Comparison of ENCODE assay signal across 1 cellular context in genomic region chr14:22822619-22823551, GRCh38.
TF ChIP-seq lines count a peak whose summit lies in the region.

No MANE protein-coding gene starts in this region.

TF ChIP-seq in K562, 482 proteins besides CTCF, POLR2A, EP300 and RAD21 (continues in another document):
- no peak for TF ChIP-seq HSF4 (CRISPR knock-in tag; IDR thresholded peaks at IDR 0.05; ENCODE audit: borderline replicate concordance)
- TF ChIP-seq CREM (IDR thresholded peaks at IDR 0.05; ENCODE audit: low read depth), result 0 out of 2 replicates have a peak, but pooled peaks have one; percentile 28
- TF ChIP-seq ZNF263 (CRISPR knock-in tag; IDR thresholded peaks at IDR 0.05; ENCODE audit: borderline replicate concordance), result no peak
- 0 out of 2 replicates have a peak, but pooled peaks have one; percentile 50 for TF ChIP-seq SMAD4 (CRISPR knock-in tag; conservative IDR thresholded peaks at IDR 0.05)
- TF ChIP-seq MYNN (IDR thresholded peaks at IDR 0.05), result 0 out of 2 replicates have a peak, but pooled peaks have one; percentile 35
- no peak for TF ChIP-seq MYNN (CRISPR knock-in tag; IDR thresholded peaks at IDR 0.05)
- peak in 1 of 2 experiments; percentile 81; a peak in 2 of 4 replicates for TF ChIP-seq MAZ (CRISPR knock-in tag; conservative IDR thresholded peaks at IDR 0.05 in 1 of 2, IDR thresholded peaks at IDR 0.05 in 1 of 2)
- TF ChIP-seq CEBPG (CRISPR knock-in tag; IDR thresholded peaks at IDR 0.05), result peak; percentile 85
- peak; percentile 80 to 85 for TF ChIP-seq CEBPG (tag; conservative IDR thresholded peaks at IDR 0.05 in 1 of 2, IDR thresholded peaks at IDR 0.05 in 1 of 2)
- peak; percentile 69 for TF ChIP-seq BRD9 (IDR thresholded peaks at IDR 0.05; ENCODE audit: low read depth, partially characterized antibody)
- peak; percentile 89 for TF ChIP-seq SMC3 (conservative IDR thresholded peaks at IDR 0.05; ENCODE audit: insufficient read depth, low read depth, low read length)
- TF ChIP-seq RCOR1 (IDR thresholded peaks at IDR 0.05; ENCODE audit: borderline replicate concordance in 1 of 2, low read depth in 2 of 2, low read length in 2 of 2), result peak in 1 of 2 experiments; percentile 54; a peak in 1 of 4 replicates
- TF ChIP-seq KLF6 (CRISPR knock-in tag; IDR thresholded peaks at IDR 0.05; ENCODE audit: borderline replicate concordance), result no peak
- TF ChIP-seq TRIM28 (IDR thresholded peaks at IDR 0.05), result no peak
- TF ChIP-seq EGR1 (conservative IDR thresholded peaks at IDR 0.05), result 0 out of 2 replicates have a peak, but pooled peaks have one; percentile 8
- 0 out of 2 replicates have a peak, but pooled peaks have one; percentile 27 for TF ChIP-seq POLR2G (IDR thresholded peaks at IDR 0.05; ENCODE audit: low read depth, low read length)
- peak; percentile 80 for TF ChIP-seq ARID2 (IDR thresholded peaks at IDR 0.05)
- TF ChIP-seq ZBTB2 (IDR thresholded peaks at IDR 0.05), result no peak
- TF ChIP-seq, protein P1, sequence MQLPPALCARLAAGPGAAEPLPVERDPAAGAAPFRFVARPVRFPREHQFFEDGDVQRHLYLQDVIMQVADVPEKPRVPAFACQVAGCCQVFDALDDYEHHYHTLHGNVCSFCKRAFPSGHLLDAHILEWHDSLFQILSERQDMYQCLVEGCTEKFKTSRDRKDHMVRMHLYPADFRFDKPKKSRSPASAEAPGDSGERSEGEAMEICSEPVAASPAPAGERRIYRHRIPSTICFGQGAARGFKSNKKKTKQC (CRISPR knock-in tag; IDR thresholded peaks at IDR 0.05), result no peak
- peak; percentile 78 to 83 for TF ChIP-seq KDM1A (IDR thresholded peaks at IDR 0.05)
- TF ChIP-seq, protein P2, sequence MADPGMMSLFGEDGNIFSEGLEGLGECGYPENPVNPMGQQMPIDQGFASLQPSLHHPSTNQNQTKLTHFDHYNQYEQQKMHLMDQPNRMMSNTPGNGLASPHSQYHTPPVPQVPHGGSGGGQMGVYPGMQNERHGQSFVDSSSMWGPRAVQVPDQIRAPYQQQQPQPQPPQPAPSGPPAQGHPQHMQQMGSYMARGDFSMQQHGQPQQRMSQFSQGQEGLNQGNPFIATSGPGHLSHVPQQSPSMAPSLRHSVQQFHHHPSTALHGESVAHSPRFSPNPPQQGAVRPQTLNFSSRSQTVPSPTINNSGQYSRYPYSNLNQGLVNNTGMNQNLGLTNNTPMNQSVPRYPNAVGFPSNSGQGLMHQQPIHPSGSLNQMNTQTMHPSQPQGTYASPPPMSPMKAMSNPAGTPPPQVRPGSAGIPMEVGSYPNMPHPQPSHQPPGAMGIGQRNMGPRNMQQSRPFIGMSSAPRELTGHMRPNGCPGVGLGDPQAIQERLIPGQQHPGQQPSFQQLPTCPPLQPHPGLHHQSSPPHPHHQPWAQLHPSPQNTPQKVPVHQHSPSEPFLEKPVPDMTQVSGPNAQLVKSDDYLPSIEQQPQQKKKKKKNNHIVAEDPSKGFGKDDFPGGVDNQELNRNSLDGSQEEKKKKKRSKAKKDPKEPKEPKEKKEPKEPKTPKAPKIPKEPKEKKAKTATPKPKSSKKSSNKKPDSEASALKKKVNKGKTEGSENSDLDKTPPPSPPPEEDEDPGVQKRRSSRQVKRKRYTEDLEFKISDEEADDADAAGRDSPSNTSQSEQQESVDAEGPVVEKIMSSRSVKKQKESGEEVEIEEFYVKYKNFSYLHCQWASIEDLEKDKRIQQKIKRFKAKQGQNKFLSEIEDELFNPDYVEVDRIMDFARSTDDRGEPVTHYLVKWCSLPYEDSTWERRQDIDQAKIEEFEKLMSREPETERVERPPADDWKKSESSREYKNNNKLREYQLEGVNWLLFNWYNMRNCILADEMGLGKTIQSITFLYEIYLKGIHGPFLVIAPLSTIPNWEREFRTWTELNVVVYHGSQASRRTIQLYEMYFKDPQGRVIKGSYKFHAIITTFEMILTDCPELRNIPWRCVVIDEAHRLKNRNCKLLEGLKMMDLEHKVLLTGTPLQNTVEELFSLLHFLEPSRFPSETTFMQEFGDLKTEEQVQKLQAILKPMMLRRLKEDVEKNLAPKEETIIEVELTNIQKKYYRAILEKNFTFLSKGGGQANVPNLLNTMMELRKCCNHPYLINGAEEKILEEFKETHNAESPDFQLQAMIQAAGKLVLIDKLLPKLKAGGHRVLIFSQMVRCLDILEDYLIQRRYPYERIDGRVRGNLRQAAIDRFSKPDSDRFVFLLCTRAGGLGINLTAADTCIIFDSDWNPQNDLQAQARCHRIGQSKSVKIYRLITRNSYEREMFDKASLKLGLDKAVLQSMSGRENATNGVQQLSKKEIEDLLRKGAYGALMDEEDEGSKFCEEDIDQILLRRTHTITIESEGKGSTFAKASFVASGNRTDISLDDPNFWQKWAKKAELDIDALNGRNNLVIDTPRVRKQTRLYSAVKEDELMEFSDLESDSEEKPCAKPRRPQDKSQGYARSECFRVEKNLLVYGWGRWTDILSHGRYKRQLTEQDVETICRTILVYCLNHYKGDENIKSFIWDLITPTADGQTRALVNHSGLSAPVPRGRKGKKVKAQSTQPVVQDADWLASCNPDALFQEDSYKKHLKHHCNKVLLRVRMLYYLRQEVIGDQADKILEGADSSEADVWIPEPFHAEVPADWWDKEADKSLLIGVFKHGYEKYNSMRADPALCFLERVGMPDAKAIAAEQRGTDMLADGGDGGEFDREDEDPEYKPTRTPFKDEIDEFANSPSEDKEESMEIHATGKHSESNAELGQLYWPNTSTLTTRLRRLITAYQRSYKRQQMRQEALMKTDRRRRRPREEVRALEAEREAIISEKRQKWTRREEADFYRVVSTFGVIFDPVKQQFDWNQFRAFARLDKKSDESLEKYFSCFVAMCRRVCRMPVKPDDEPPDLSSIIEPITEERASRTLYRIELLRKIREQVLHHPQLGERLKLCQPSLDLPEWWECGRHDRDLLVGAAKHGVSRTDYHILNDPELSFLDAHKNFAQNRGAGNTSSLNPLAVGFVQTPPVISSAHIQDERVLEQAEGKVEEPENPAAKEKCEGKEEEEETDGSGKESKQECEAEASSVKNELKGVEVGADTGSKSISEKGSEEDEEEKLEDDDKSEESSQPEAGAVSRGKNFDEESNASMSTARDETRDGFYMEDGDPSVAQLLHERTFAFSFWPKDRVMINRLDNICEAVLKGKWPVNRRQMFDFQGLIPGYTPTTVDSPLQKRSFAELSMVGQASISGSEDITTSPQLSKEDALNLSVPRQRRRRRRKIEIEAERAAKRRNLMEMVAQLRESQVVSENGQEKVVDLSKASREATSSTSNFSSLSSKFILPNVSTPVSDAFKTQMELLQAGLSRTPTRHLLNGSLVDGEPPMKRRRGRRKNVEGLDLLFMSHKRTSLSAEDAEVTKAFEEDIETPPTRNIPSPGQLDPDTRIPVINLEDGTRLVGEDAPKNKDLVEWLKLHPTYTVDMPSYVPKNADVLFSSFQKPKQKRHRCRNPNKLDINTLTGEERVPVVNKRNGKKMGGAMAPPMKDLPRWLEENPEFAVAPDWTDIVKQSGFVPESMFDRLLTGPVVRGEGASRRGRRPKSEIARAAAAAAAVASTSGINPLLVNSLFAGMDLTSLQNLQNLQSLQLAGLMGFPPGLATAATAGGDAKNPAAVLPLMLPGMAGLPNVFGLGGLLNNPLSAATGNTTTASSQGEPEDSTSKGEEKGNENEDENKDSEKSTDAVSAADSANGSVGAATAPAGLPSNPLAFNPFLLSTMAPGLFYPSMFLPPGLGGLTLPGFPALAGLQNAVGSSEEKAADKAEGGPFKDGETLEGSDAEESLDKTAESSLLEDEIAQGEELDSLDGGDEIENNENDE (IDR thresholded peaks at IDR 0.05; ENCODE audit: low read depth, low read length), result no peak
- TF ChIP-seq MYBL2 (IDR thresholded peaks at IDR 0.05; ENCODE audit: low read depth), result no peak
- TF ChIP-seq MYBL2 (CRISPR knock-in tag; IDR thresholded peaks at IDR 0.05; ENCODE audit: borderline replicate concordance), result no peak
- peak; percentile 39; the same call in 1 of the 2 replicates for TF ChIP-seq ZBTB7A (IDR thresholded peaks at IDR 0.05; ENCODE audit: borderline replicate concordance, control insufficient read depth, low read depth, low read length)
- TF ChIP-seq MYC (IDR thresholded peaks at IDR 0.05; ENCODE audit: low read depth, low read length), result peak; percentile 46; the same call in 1 of the 2 replicates
- no peak for TF ChIP-seq MYC (CRISPR knock-in tag; IDR thresholded peaks at IDR 0.05; ENCODE audit: borderline replicate concordance, low read depth)
- no peak for TF ChIP-seq SREBF2 (CRISPR knock-in tag; IDR thresholded peaks at IDR 0.05)
- TF ChIP-seq RB1 (IDR thresholded peaks at IDR 0.05; ENCODE audit: low read depth), result peak; percentile 62; the same call in 1 of the 2 replicates
- peak in 1 of 3 experiments; percentile 44 for TF ChIP-seq YY1 (IDR thresholded peaks at IDR 0.05; ENCODE audit: borderline replicate concordance in 1 of 3, control insufficient read depth in 1 of 3, extremely low read depth in 1 of 3, insufficient read depth in 3 of 3, insufficient read length in 1 of 3, insufficient replicate concordance in 2 of 3, low read depth in 1 of 3, low read length in 2 of 3)
- TF ChIP-seq TARDBP (IDR thresholded peaks at IDR 0.05), result no peak
- TF ChIP-seq EP400 (IDR thresholded peaks at IDR 0.05), result peak; percentile 64
- TF ChIP-seq, protein P3, sequence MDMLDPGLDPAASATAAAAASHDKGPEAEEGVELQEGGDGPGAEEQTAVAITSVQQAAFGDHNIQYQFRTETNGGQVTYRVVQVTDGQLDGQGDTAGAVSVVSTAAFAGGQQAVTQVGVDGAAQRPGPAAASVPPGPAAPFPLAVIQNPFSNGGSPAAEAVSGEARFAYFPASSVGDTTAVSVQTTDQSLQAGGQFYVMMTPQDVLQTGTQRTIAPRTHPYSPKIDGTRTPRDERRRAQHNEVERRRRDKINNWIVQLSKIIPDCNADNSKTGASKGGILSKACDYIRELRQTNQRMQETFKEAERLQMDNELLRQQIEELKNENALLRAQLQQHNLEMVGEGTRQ (CRISPR knock-in tag; IDR thresholded peaks at IDR 0.05), result no peak
- no peak for TF ChIP-seq SRSF3 (IDR thresholded peaks at IDR 0.05; ENCODE audit: insufficient read depth, low read length)
- peak; percentile 93 for TF ChIP-seq ATF4 (CRISPR knock-in tag; IDR thresholded peaks at IDR 0.05)
- TF ChIP-seq, protein P4, sequence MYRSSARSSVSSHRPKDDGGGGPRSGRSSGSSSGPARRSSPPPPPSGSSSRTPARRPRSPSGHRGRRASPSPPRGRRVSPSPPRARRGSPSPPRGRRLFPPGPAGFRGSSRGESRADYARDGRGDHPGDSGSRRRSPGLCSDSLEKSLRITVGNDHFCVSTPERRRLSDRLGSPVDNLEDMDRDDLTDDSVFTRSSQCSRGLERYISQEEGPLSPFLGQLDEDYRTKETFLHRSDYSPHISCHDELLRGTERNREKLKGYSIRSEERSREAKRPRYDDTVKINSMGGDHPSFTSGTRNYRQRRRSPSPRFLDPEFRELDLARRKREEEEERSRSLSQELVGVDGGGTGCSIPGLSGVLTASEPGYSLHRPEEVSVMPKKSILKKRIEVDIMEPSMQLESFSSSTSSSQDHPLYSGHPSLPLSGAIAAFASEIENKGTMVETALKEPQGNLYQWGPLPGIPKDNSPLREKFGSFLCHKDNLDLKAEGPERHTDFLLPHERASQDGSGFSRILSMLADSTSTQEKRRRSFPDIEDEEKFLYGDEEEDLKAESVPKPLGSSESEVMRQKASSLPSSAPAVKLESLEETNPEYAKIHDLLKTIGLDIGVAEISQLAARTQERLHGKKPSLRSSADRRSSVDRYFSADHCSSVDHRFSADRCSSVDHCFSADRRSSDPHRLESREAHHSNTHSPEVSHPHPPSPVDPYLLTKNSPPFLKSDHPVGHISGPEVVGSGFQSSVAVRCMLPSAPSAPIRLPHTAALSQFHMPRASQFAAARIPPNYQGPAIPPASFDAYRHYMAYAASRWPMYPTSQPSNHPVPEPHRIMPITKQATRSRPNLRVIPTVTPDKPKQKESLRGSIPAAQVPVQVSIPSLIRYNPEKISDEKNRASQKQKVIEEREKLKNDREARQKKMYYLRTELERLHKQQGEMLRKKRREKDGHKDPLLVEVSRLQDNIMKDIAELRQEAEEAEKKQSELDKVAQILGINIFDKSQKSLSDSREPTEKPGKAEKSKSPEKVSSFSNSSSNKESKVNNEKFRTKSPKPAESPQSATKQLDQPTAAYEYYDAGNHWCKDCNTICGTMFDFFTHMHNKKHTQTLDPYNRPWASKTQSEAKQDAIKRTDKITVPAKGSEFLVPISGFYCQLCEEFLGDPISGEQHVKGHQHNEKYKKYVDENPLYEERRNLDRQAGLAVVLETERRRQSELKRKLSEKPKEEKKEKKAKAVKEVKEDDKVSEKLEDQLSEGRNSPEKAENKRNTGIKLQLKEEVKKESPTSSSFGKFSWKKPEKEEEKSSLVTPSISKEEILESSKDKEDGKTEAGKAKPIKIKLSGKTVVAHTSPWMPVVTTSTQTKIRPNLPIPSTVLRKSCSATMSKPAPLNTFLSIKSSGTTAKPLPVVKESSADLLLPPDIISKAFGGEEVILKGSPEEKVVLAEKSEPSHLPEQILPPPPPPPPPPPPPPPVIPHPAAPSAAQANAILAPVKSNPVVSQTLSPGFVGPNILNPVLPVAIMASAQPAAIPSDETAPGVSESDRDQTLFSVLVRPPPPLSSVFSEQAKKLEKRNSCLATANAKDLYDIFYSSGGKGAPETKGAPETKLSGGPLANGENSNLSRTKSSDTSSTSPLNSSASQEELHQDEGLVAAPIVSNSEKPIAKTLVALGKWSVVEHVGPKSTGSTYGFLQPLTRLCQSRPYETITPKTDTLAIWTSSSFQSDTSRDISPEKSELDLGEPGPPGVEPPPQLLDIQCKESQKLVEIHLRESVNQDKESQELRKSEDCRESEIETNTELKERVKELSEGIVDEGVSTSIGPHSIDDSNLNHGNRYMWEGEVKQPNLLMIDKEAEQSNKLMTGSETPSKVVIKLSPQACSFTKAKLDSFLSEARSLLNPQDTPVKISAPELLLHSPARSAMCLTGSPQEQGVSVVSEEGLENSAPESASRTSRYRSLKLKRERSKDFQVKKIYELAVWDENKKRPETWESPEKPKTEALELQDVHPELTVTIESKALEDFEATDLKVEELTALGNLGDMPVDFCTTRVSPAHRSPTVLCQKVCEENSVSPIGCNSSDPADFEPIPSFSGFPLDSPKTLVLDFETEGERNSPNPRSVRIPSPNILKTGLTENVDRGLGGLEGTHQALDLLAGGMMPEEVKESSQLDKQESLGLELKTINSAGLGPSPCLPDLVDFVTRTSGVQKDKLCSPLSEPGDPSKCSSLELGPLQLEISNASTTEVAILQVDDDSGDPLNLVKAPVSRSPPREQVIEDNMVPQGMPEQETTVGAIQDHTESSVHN (IDR thresholded peaks at IDR 0.05; ENCODE audit: borderline replicate concordance in 1 of 2, low read depth in 1 of 2), result no peak
